8 cellular contexts compared by ENCODE assay signal in genomic region chr13:44273991-44274810, GRCh38.
DNase-seq lines count a peak whose midpoint lies in the region; ATAC-seq, FAIRE-seq and TF ChIP-seq lines count a peak whose summit lies in the region.

No MANE protein-coding gene starts in this region.

- peak; percentile 94 for ATAC-seq in HG03342 (IDR thresholded peaks at IDR 0.05; ENCODE audit: unreplicated experiment)

- H3K27ac ChIP-seq in VCaP = peak overlapping the region; percentile 35; the same call in 1 of the 2 replicates

- no peak for TF ChIP-seq CTCF in VCaP (conservative IDR thresholded peaks at IDR 0.05)

- FAIRE-seq in GM19239 (lab: Jason Lieb, UNC) = peak; percentile 62

- DNase-seq in CD1c-positive myeloid dendritic cell (ENCODE audit: extremely low spot score) = peak; percentile 54
- DNase-seq in GM19239 (ENCODE audit: insufficient read length, low spot score) = peak; percentile 18
- peak; percentile 67 for DNase-seq in fibroblast of gingiva (ENCODE audit: low read depth)
- DNase-seq in renal cortical epithelial cell (ENCODE audit: low read depth) = peak; percentile 60
- no peak for DNase-seq in SKM-1 (lab: John Stamatoyannopoulos, UW; ENCODE audit: unreplicated experiment)
- DNase-seq in iPS-NIHi7 (ENCODE audit: extremely low spot score) = no peak

Comparison
In these comparisons a context has a peak if more than half of its experiments do, and no peak if none do; other contexts are left out.
1. DNase-seq: peak in CD1c-positive myeloid dendritic cell (single experiment), GM19239 (single experiment), fibroblast of gingiva (single experiment) and renal cortical epithelial cell (single experiment); none in SKM-1 (single experiment) and iPS-NIHi7 (single experiment).